9 cellular contexts compared by ENCODE assay signal in genomic region chr17:18093616-18094408, GRCh38. TPM values are rescaled to one million over a fixed set of nuclear protein-coding genes. Genes with fewer than 3 reads are reported as not detected.
DNase-seq lines count a peak whose midpoint lies in the region; ATAC-seq and TF ChIP-seq lines count a peak whose summit lies in the region.
"Had no signal": no experiment of that assay in that cellular context is flagged by ENCODE, and none has a peak within 500 bp of the region (broad histone marks: within the 10 kb centered on the region; RNA-seq: fewer than 3 reads in every experiment).

No MANE protein-coding gene starts in this region.

- H3K36me3 Mint-ChIP-seq in WTC11 = peaks cover 28% of the 10 kb centered on the region

- H3K27ac Mint-ChIP-seq in WTC11 = peak overlapping the region; percentile 86; the same call in 1 of the 2 replicates

- H3K4me1 Mint-ChIP-seq in WTC11 = peaks cover 1% of the 10 kb centered on the region

- POLR2A ChIA-PET in WTC11 (lab: Charles Lee) = no interaction called here

- H3K4me3 Mint-ChIP-seq in WTC11 = no peak overlapping the region

- DNase-seq in EH (ENCODE audit: low read depth) (peak; percentile 79), HUDEP-2 (lab: John Stamatoyannopoulos, UW; ENCODE audit: unreplicated experiment in 76 of 76) (peak in 71 of 76 experiments; percentile 18 to 84 (median 63)), WTC11 (ENCODE audit: low spot score) (peak; percentile 25), iPS-NIHi7 (ENCODE audit: extremely low spot score) (peak; percentile 67), putamen (ENCODE audit: low spot score) (no peak)
- DNase-seq in activated CD8-positive, alpha-beta memory T cell treated with anti-CD3 and anti-CD28 coated beads for 24 hours = no peak

- peak; percentile 23; the same call in 1 of the 2 replicates for TF ChIP-seq CTCF in WTC11 (IDR thresholded peaks at IDR 0.05)

- no peaks in the 10 kb centered on the region for H3K27me3 Mint-ChIP-seq in WTC11 (ENCODE audit: low read depth)

- no peaks in the 10 kb centered on the region for H3K9me3 Mint-ChIP-seq in WTC11

- ATAC-seq in WTC11 = peak; percentile 67
- no peak for ATAC-seq in GM21423 (IDR thresholded peaks at IDR 0.05; ENCODE audit: unreplicated experiment)
- no peak for ATAC-seq in GM21576 (IDR thresholded peaks at IDR 0.05; ENCODE audit: unreplicated experiment)

- CTCF ChIA-PET in WTC11 (lab: Charles Lee) = interaction anchor here (0.5 to 1.2 kb wide), 8 partner anchors 16 to 89 kb away, joined by 3 to 6 read pairs (median 4); partner anchors contain the start of gene ALKBH5

TF ChIP-seq in WTC11, 78 proteins besides CTCF, POLR2A, EP300 and RAD21 (continues in another document):
- no peak for TF ChIP-seq TEAD4 (CRISPR knock-in tag; IDR thresholded peaks at IDR 0.05)
- TF ChIP-seq ELF4 (CRISPR knock-in tag; IDR thresholded peaks at IDR 0.05; ENCODE audit: low read depth) = no peak
- TF ChIP-seq EMX1 (CRISPR knock-in tag; IDR thresholded peaks at IDR 0.05) = no peak
- TF ChIP-seq ERG (CRISPR knock-in tag; IDR thresholded peaks at IDR 0.05) = no peak
- TF ChIP-seq GRHL2 (CRISPR knock-in tag; IDR thresholded peaks at IDR 0.05; ENCODE audit: insufficient replicate concordance, severe bottlenecking) = no peak
- TF ChIP-seq HMGXB4 (CRISPR knock-in tag; IDR thresholded peaks at IDR 0.05) = no peak
- no peak for TF ChIP-seq KAT7 (CRISPR knock-in tag; IDR thresholded peaks at IDR 0.05; ENCODE audit: borderline replicate concordance)
- TF ChIP-seq TEAD1 (CRISPR knock-in tag; IDR thresholded peaks at IDR 0.05) = no peak
- TF ChIP-seq ZNF532 (CRISPR knock-in tag; IDR thresholded peaks at IDR 0.05; ENCODE audit: borderline replicate concordance) = no peak
- no peak for TF ChIP-seq MXD4 (CRISPR knock-in tag; IDR thresholded peaks at IDR 0.05; ENCODE audit: borderline replicate concordance)
- no peak for TF ChIP-seq ATF6 (CRISPR knock-in tag; IDR thresholded peaks at IDR 0.05)
- no peak for TF ChIP-seq SMAD4 (CRISPR knock-in tag; IDR thresholded peaks at IDR 0.05)
- no peak for TF ChIP-seq AFF4 (CRISPR knock-in tag; IDR thresholded peaks at IDR 0.05; ENCODE audit: borderline replicate concordance)

RNA-seq across cellular contexts. Expression of gene DRG2, which starts 6.1 kb away (rescaled TPM):
- 40.8 to 43.1 TPM (median 41.4 TPM) in 3 replicates for total RNA-seq in WTC11 (2021)

RNA-seq across cellular contexts. Expression of gene MYO15A, which starts 14.7 kb away (rescaled TPM):
- total RNA-seq in WTC11 (2021) = 2.6 to 4.5 TPM (median 3.6 TPM) in 3 replicates
- total RNA-seq: SJSA1 had no signal

RNA-seq across cellular contexts. Expression of gene GID4, which starts 54.6 kb away (rescaled TPM):
- total RNA-seq in WTC11 (2021) = 15.4 to 16.0 TPM (median 15.7 TPM) in 3 replicates

RNA-seq across cellular contexts. Expression of gene ATPAF2, which starts 54.8 kb away (rescaled TPM):
- 32.2 to 36.8 TPM (median 33.5 TPM) in 3 replicates for total RNA-seq in WTC11 (2021)

Comparison
In these comparisons a context has a peak if more than half of its experiments do, and no peak if none do; other contexts are left out.
1. DNase-seq: peak in EH (single experiment), HUDEP-2 (71 of 76), WTC11 (single experiment) and iPS-NIHi7 (single experiment); none in activated CD8-positive, alpha-beta memory T cell treated with anti-CD3 and anti-CD28 coated beads for 24 hours (single experiment) and putamen (single experiment).